Comparison of ENCODE assay signal across 9 cellular contexts in the genomic region with DNA sequence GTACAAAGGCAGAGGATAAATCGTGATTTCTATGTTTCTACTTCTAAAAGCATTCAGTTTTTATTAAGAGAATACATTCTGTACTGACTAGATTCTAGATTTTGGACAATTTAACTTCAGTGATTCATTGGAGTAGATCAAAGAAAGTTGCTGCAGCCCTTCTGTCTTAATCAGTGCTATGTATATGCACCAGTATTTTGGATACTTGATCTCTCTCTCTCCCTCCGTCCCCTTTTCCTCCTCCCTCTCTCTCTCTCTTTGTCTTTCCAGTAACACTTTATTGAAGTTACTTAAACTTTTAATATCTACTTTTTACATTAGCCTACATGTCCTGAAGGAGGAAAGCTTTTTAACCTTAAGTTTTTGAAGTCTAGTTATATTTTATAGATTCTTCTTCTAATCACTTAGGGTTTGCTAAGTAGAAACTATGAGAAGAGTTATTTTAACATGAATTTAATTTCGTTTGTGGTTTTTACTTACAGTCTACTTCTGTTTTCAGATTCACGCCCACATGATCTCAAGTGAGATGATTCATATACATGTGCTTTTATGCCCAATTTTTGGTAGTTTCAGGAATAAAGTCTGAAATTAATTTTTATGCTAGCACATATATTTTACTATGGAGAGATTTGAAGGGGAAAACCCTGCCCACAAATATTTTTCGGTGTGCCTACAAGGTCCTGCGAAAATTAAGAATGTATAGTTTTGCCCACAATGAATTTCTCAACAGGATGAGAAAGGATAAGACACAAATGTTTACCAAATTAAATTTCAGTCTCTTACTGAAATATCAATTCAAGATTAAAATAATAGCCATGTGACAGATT. TPM values are rescaled to one million over a fixed set of nuclear protein-coding genes. Genes with fewer than 3 reads are reported as not detected.
DNase-seq lines count a peak whose midpoint lies in the region; ATAC-seq and TF ChIP-seq lines count a peak whose summit lies in the region.
"Had no signal": no experiment of that assay in that cellular context is flagged by ENCODE, and none has a peak within 500 bp of the region (broad histone marks: within the 10 kb centered on the region; RNA-seq: fewer than 3 reads in every experiment).

No MANE protein-coding gene starts in this region.

- no peak for TF ChIP-seq EP300 in gastroesophageal sphincter (IDR thresholded peaks at IDR 0.05)

- no peaks in the 10 kb centered on the region for H3K9me3 ChIP-seq in gastroesophageal sphincter

- H3K27ac ChIP-seq in gastroesophageal sphincter, result peak overlapping the region in 3 of 4 donors; percentile 9 to 29 (median 9)

- DNase-seq in GM06990 (ENCODE audit: extremely low read depth, insufficient read length), result peak; percentile 69
- DNase-seq in LHCN-M2 (ENCODE audit: low read depth), result peak; percentile 76
- DNase-seq in UCSD-AML1 (lab: John Stamatoyannopoulos, UW; ENCODE audit: unreplicated experiment), result no peak
- DNase-seq in NCI-H2107 treated with DMSO at 0.1 percent for 48 hours (lab: John Stamatoyannopoulos, UW; ENCODE audit: unreplicated experiment), result no peak
- no peak for DNase-seq in DMS 273 (lab: John Stamatoyannopoulos, UW; ENCODE audit: unreplicated experiment)
- no peak for DNase-seq in NCI-H524 treated with DMSO at 0.1 percent for 48 hours (lab: John Stamatoyannopoulos, UW)

- ATAC-seq in GM21786 (IDR thresholded peaks at IDR 0.05; ENCODE audit: unreplicated experiment) (peak; percentile 47), gastroesophageal sphincter (no peak)
- ATAC-seq: HCT116 had no signal

- peaks cover 0 to 88% (median 13%) of the 10 kb centered on the region in 3 donors for H3K4me1 ChIP-seq in gastroesophageal sphincter

- H3K36me3 ChIP-seq in GM06990 (ENCODE audit: control insufficient read depth, insufficient read depth, low read length), result no peaks in the 10 kb centered on the region
- H3K36me3 ChIP-seq in gastroesophageal sphincter, result no peaks in the 10 kb centered on the region

- TF ChIP-seq CTCF in GM06990 (IDR thresholded peaks at IDR 0.05; ENCODE audit: insufficient read depth, low read length, poor library complexity, severe bottlenecking) (no peak), gastroesophageal sphincter (IDR thresholded peaks at IDR 0.05) (no peak)

- 56 to 57% methylated on average over 6 of the region's 6 CpGs for WGBS in gastroesophageal sphincter (ENCODE audit: low coverage in 1 of 2), 2 donors

- H3K4me3 ChIP-seq in GM06990 (replicated peaks; ENCODE audit: low read depth, low read length) (peak overlapping the region; percentile 46), gastroesophageal sphincter (no peak overlapping the region)

- H3K27me3 ChIP-seq in GM06990 (replicated peaks; ENCODE audit: control insufficient read depth, insufficient read depth, low read length), result no peaks in the 10 kb centered on the region
- no peaks in the 10 kb centered on the region for H3K27me3 ChIP-seq in gastroesophageal sphincter

- no peak for TF ChIP-seq POLR2A in gastroesophageal sphincter (IDR thresholded peaks at IDR 0.05)

RNA-seq across cellular contexts. Expression of a gene that starts 9.1 kb away (rescaled TPM):
- total RNA-seq in LHCN-M2 (2014; rRNA removed), result 67.0 and 72.6 TPM in 2 replicates
- 24.5 TPM for polyA plus RNA-seq in LHCN-M2 (2012)
- 10 to 100 TPM; 30.3 to 73.5 (median 38.1) TPM for total RNA-seq in gastroesophageal sphincter

Comparison
In these comparisons a context has a peak if more than half of its experiments do, and no peak if none do; other contexts are left out.
1. DNase-seq: peak in GM06990 (single experiment) and LHCN-M2 (single experiment); none in UCSD-AML1 (single experiment), NCI-H2107 treated with DMSO at 0.1 percent for 48 hours (single experiment), DMS 273 (single experiment) and NCI-H524 treated with DMSO at 0.1 percent for 48 hours (single experiment).